14 cellular contexts compared by ENCODE assay signal in genomic region chr6:1136415-1136774, GRCh38.
DNase-seq lines count a peak whose midpoint lies in the region; ATAC-seq, FAIRE-seq and TF ChIP-seq lines count a peak whose summit lies in the region.
"Had no signal": no experiment of that assay in that cellular context is flagged by ENCODE, and none has a peak within 500 bp of the region (broad histone marks: within the 10 kb centered on the region; RNA-seq: fewer than 3 reads in every experiment).

No MANE protein-coding gene starts in this region.

- ATAC-seq in left lung (peak; percentile 52), HG03565 (IDR thresholded peaks at IDR 0.05; ENCODE audit: unreplicated experiment) (no peak), left colon (no peak)

- peaks cover 0 to 5% of the 10 kb centered on the region in 2 donors for H3K9me3 ChIP-seq in left lung

- peaks cover 15% of the 10 kb centered on the region for H3K9me3 Mint-ChIP-seq in chondrocyte (ENCODE audit: low read depth)
- H3K9me3 Mint-ChIP-seq: activated T-helper 1 cell treated with anti-CD3 and anti-CD28 coated beads, Interleukin-12 subunit alpha, Interleukin-12 subunit beta, Interleukin-2, Interleukin-4 antibody, amounts not matched to agents 30 ng/mL and 10 ng/mL and 1 ng/mL, durations not matched to agents 14 hours and 24 hours and 36 hours; T-helper 2 cell treated with Interferon-gamma antibody and Interleukin-4, amounts not matched to agents 5 μg/mL and 100 μg/mL, for 36 hours had no signal

- FAIRE-seq in GM19239 (lab: Jason Lieb, UNC), result no peak

- H3K36me3 Mint-ChIP-seq in chondrocyte (ENCODE audit: low read depth), result peaks cover 2% of the 10 kb centered on the region

- H3K27me3 Mint-ChIP-seq in chondrocyte (ENCODE audit: low read depth), result no peaks in the 10 kb centered on the region

- peak overlapping the region; percentile 83 for H3K27ac Mint-ChIP-seq in chondrocyte (ENCODE audit: unreplicated experiment)
- H3K27ac Mint-ChIP-seq: activated T-helper 1 cell treated with anti-CD3 and anti-CD28 coated beads, Interleukin-12 subunit alpha, Interleukin-12 subunit beta, Interleukin-2, Interleukin-4 antibody, amounts not matched to agents 30 ng/mL and 10 ng/mL and 1 ng/mL, durations not matched to agents 14 hours and 24 hours and 36 hours; H9; T-helper 2 cell treated with Interferon-gamma antibody and Interleukin-4, amounts not matched to agents 5 μg/mL and 100 μg/mL, for 36 hours had no signal

- peak overlapping the region; percentile 8 for H3K4me3 Mint-ChIP-seq in chondrocyte (ENCODE audit: unreplicated experiment)
- H3K4me3 Mint-ChIP-seq: activated T-helper 1 cell treated with anti-CD3 and anti-CD28 coated beads, Interleukin-12 subunit alpha, Interleukin-12 subunit beta, Interleukin-2, Interleukin-4 antibody, amounts not matched to agents 30 ng/mL and 10 ng/mL and 1 ng/mL, durations not matched to agents 14 hours and 24 hours and 36 hours; H9; T-helper 2 cell treated with Interferon-gamma antibody and Interleukin-4, amounts not matched to agents 5 μg/mL and 100 μg/mL, for 36 hours had no signal

- POLR2A ChIA-PET in AG04449 (lab: Yijun Ruan, JAX), result no interaction called here

- CTCF ChIA-PET in AG04449 (lab: Yijun Ruan, JAX), result no interaction called here

- no peaks in the 10 kb centered on the region for H3K36me3 ChIP-seq in left lung
- H3K36me3 ChIP-seq: BLaER1 treated with 17β-estradiol and CSF1 and Interleukin-3, amounts not matched to agents 10 nM and 100 nM had no signal

- H3K27ac ChIP-seq in left lung, result no peak overlapping the region
- H3K27ac ChIP-seq: BLaER1 treated with 17β-estradiol and CSF1 and Interleukin-3, amounts not matched to agents 10 nM and 100 nM; HL-60 had no signal

- DNase-seq in AG04449 (ENCODE audit: low read depth, low spot score) (peak; percentile 59), LHCN-M2 (ENCODE audit: low read depth) (peak; percentile 28), chondrocyte (ENCODE audit: low spot score) (no peak), left lung (no peak), SKM-1 (lab: John Stamatoyannopoulos, UW; ENCODE audit: unreplicated experiment) (no peak), GM19239 (ENCODE audit: insufficient read length, low spot score) (no peak), left colon (no peak)
- DNase-seq: effector CD8-positive, alpha-beta T cell; H9 had no signal

- H3K4me1 ChIP-seq in left lung, result no peaks in the 10 kb centered on the region

- intact Hi-C loops in left lung (cut with DNase I) (no loop called here), left colon (cut with DNase I, micrococcal nuclease) (no loop called here)

- peaks cover 27% of the 10 kb centered on the region for H3K4me1 Mint-ChIP-seq in chondrocyte (ENCODE audit: low read depth)

- H3K4me3 ChIP-seq in AG04449 (ENCODE audit: low read depth, low read length) (no peak overlapping the region), left lung (no peak overlapping the region)
- H3K4me3 ChIP-seq: BLaER1 treated with 17β-estradiol and CSF1 and Interleukin-3, amounts not matched to agents 10 nM and 100 nM had no signal

- H3K27me3 ChIP-seq in left lung, result no peaks in the 10 kb centered on the region
- H3K27me3 ChIP-seq: BLaER1 treated with 17β-estradiol and CSF1 and Interleukin-3, amounts not matched to agents 10 nM and 100 nM had no signal

- TF ChIP-seq CTCF in AG04449 (IDR thresholded peaks at IDR 0.05; ENCODE audit: insufficient read depth, low read length, missing control alignments) (no peak), chondrocyte (IDR thresholded peaks at IDR 0.05) (no peak), left lung (IDR thresholded peaks at IDR 0.05) (no peak)

Comparison
In these comparisons a context has a peak if more than half of its experiments do, and no peak if none do; other contexts are left out.
1. DNase-seq: peak in AG04449 (single experiment) and LHCN-M2 (single experiment); none in chondrocyte (single experiment), left lung (0 of 2), SKM-1 (single experiment), GM19239 (single experiment) and left colon (0 of 2).